1 cellular context compared by ENCODE assay signal in the genomic region with DNA sequence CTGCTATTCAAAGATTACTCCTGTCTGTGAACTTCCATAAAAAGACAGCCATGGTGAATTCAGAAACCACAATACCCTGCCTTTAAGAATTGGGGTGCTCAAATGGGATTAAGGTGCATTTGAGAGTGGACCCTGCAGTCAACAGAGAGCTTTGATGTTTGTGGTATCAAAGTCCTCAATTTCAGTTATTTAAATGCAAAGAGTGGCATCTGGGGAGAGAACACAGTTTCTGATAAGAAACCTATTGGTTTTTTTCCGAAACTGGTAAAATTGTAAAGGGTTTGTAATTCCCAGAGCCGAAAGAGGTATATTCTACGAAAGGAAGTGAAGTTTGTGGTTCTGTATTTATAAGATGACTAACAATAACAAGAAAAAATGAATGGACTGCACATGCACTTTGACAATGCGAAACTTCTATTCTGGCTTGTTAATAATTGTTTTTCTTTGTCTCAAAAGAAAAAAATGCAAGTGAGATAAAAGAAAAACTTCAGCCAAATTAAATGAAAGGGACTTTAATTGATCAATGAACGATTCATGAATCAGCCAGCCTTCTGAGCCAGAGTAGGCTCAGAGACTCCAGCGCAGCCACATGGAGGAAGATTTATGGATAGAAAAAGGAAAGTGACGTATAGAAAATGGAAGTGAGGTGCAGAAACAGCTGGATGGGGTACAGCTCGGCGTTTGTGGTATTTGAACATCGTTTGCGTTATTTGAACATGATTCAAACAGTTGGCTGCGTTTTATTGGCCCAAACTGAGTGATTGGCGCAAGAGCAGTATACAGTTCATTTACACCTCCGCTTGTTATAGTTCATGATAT.
TF ChIP-seq lines count a peak whose summit lies in the region.

No MANE protein-coding gene starts in this region.

TF ChIP-seq in IMR-90, 13 proteins besides CTCF, POLR2A, EP300 and RAD21 (continued from another document):
- TF ChIP-seq, protein P1, sequence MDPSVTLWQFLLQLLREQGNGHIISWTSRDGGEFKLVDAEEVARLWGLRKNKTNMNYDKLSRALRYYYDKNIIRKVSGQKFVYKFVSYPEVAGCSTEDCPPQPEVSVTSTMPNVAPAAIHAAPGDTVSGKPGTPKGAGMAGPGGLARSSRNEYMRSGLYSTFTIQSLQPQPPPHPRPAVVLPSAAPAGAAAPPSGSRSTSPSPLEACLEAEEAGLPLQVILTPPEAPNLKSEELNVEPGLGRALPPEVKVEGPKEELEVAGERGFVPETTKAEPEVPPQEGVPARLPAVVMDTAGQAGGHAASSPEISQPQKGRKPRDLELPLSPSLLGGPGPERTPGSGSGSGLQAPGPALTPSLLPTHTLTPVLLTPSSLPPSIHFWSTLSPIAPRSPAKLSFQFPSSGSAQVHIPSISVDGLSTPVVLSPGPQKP (IDR thresholded peaks at IDR 0.05; ENCODE audit: borderline replicate concordance, low read depth, low read length), result no peak
TF ChIP-seq in IMR-90: peak in this region for 1.
